Comparison of ENCODE assay signal across 33 cellular contexts in the genomic region with DNA sequence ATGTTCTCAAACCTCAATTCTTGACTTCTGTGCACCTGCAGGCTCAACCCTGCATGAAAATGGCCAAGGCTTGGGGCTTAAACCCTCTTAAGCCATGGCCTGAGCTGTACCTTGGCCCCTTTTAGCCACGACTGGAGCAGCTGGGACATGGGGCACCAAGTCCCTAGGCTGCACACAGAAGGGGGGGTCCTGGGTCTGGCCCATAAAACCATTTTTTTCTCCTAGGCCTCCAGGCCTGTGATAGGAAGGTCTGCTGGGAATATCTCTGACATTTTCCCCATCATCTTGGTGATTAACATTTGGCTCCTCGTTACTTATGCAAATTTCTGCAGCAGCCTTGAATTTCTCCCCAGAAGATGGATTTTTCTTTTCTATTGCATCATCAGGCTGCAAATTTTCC.
"Had no signal": no experiment of that assay in that cellular context is flagged by ENCODE, and none has a peak within 500 bp of the region (broad histone marks: within the 10 kb centered on the region; RNA-seq: fewer than 3 reads in every experiment).

No MANE protein-coding gene starts in this region.

- H3K36me3 ChIP-seq: MG63 had no signal

- H3K4me3 ChIP-seq: MG63 had no signal

- DNase-seq: Karpas-422, MG63, MM.1S, NCI-H1048, NCI-H1092, NCI-H1092 treated with DMSO at 0.1 percent for 48 hours, NCI-H1105, NCI-H1105 treated with DMSO at 0.1 percent for 48 hours, NCI-H1417, NCI-H1417 treated with DMSO at 0.1 percent for 48 hours, NCI-H1436, NCI-H1436 treated with DMSO at 0.1 percent for 48 hours, NCI-H146, NCI-H1694, NCI-H1694 treated with DMSO at 0.1 percent for 48 hours, NCI-H187, NCI-H187 treated with DMSO at 0.1 percent for 48 hours, NCI-H1930, NCI-H2029, NCI-H2029 treated with DMSO at 0.1 percent for 48 hours, NCI-H2081, NCI-H2081 treated with DMSO at 0.1 percent for 48 hours, NCI-H2107, NCI-H2171, NCI-H2171 treated with DMSO at 0.1 percent for 48 hours, NCI-H2227 treated with DMSO at 0.1 percent for 48 hours, NCI-H226, NCI-H345, NCI-H446, NCI-H446 treated with DMSO at 0.1 percent for 48 hours, NCI-H510A, NCI-H510A treated with DMSO at 0.1 percent for 48 hours, NCI-H524 had no signal

- H3K27me3 ChIP-seq: MG63 had no signal
